In the genomic region with DNA sequence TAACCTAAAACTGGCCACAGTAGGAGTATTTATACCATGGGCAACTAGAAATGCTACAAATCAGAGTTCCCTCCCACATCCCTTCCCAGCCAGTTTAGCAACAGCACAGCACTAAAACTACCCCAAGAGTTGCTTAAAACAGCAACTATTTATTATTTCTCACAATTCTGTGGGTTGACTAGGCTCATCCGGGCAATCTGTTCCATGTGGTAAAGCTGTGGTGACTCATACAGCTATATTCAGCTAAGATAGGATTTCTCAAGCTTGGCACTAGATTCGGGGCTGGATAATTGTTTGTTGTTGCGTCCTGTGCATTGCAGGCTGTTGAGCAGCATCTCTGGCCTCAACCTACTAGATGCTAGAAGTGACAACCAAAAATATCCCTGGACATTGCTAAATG, we compare ENCODE assay signal across 8 cellular contexts. TPM values are rescaled to one million over a fixed set of nuclear protein-coding genes. Genes with fewer than 3 reads are reported as not detected.
DNase-seq lines count a peak whose midpoint lies in the region; ATAC-seq and TF ChIP-seq lines count a peak whose summit lies in the region.

No MANE protein-coding gene starts in this region.

- POLR2A ChIA-PET in activated CD4-positive, alpha-beta memory T cell treated with anti-CD3 and anti-CD28 coated beads for 36 hours (lab: Charles Lee), result interaction anchor here (0.9 to 2.7 kb wide), 8 partner anchors 8 to 97 kb away, joined by 3 to 18 read pairs (median 5); no protein-coding TSS in a partner anchor

- no peak overlapping the region for H3K4me2 ChIP-seq in MM.1S (ENCODE audit: low read depth, low read length)

- ATAC-seq in left ventricle myocardium superior (peak; percentile 69), aorta (ENCODE audit: low FRiP score) (peak; percentile 52)

- H4K20me1 ChIP-seq in MM.1S (ENCODE audit: insufficient read depth, low read length), result no peaks in the 10 kb centered on the region

- H3K27me3 ChIP-seq in aorta (ENCODE audit: control insufficient read depth in 1 of 2, insufficient read depth in 2 of 2, low read length in 1 of 2) (no peaks in the 10 kb centered on the region), MM.1S (replicated peaks; ENCODE audit: insufficient read depth, low read length) (no peaks in the 10 kb centered on the region)

- H3K9me2 ChIP-seq in MM.1S (replicated peaks; ENCODE audit: insufficient read depth, low read length), result no peaks in the 10 kb centered on the region

- H3K36me3 ChIP-seq in aorta (ENCODE audit: control insufficient read depth in 1 of 2, insufficient read depth in 2 of 2, low read length in 1 of 2) (no peaks in the 10 kb centered on the region), MM.1S (replicated peaks; ENCODE audit: insufficient read depth, low read length) (no peaks in the 10 kb centered on the region)

- H3K36me3 Mint-ChIP-seq in activated CD4-positive, alpha-beta memory T cell treated with anti-CD3 and anti-CD28 coated beads for 36 hours, result peaks cover under 1% of the 10 kb centered on the region
- H3K36me3 Mint-ChIP-seq in nephron progenitor cell (ENCODE audit: low read depth), result no peaks in the 10 kb centered on the region

- H3K4me1 ChIP-seq in aorta (ENCODE audit: control insufficient read depth in 1 of 2, insufficient read depth in 2 of 2, low read length in 2 of 2) (peaks cover 0 to 2% of the 10 kb centered on the region in 2 donors), MM.1S (ENCODE audit: low read length) (peaks cover 9% of the 10 kb centered on the region)

- no peak overlapping the region for H2AFZ ChIP-seq in MM.1S (ENCODE audit: low read length)

- no peaks in the 10 kb centered on the region for H3K9me3 ChIP-seq in aorta (ENCODE audit: control insufficient read depth, low read length)
- H3K9me3 ChIP-seq in MM.1S (replicated peaks; ENCODE audit: insufficient read depth, low read length), result no peaks in the 10 kb centered on the region

- peak overlapping the region; percentile 14 for H3K4me3 Mint-ChIP-seq in activated CD4-positive, alpha-beta memory T cell treated with anti-CD3 and anti-CD28 coated beads for 36 hours
- H3K4me3 Mint-ChIP-seq in nephron progenitor cell, result no peak overlapping the region

- WGBS in aorta, 2 donors, result 20 to 42% methylated on average over 3 of the region's 3 CpGs

- TF ChIP-seq CTCF in nephron progenitor cell (IDR thresholded peaks at IDR 0.05) (no peak), MM.1S (IDR thresholded peaks at IDR 0.05; ENCODE audit: low read length) (no peak)

- CTCF ChIA-PET in activated CD4-positive, alpha-beta memory T cell treated with anti-CD3 and anti-CD28 coated beads for 36 hours (lab: Charles Lee), result interaction anchor here (1.0 to 4.1 kb wide), 12 partner anchors 11 to 249 kb away, joined by 3 to 41 read pairs (median 7); partner anchors contain the start of gene CITED2

- peaks cover 57% of the 10 kb centered on the region for H3K4me1 Mint-ChIP-seq in activated CD4-positive, alpha-beta memory T cell treated with anti-CD3 and anti-CD28 coated beads for 36 hours (ENCODE audit: low read depth)
- no peaks in the 10 kb centered on the region for H3K4me1 Mint-ChIP-seq in nephron progenitor cell

- H3K9ac ChIP-seq in MM.1S (ENCODE audit: low read length), result no peak overlapping the region

- H3K27ac Mint-ChIP-seq in activated CD4-positive, alpha-beta memory T cell treated with anti-CD3 and anti-CD28 coated beads for 36 hours, result peak overlapping the region; percentile 93
- no peak overlapping the region for H3K27ac Mint-ChIP-seq in nephron progenitor cell

- intact Hi-C loops in activated CD4-positive, alpha-beta memory T cell treated with anti-CD3 and anti-CD28 coated beads for 36 hours (cut with micrococcal nuclease), result loop anchor here (1.0 to 5.0 kb wide), 4 partner anchors 26 to 534 kb away; no protein-coding TSS in a partner anchor
- intact Hi-C loops in left ventricle myocardium superior (cut with micrococcal nuclease) (loop anchor here (10.0 kb wide), 1 partner anchor 229 kb away; no protein-coding TSS in a partner anchor), aorta (cut with DNase I) (no loop called here)

- no peaks in the 10 kb centered on the region for H3K79me2 ChIP-seq in MM.1S (ENCODE audit: low read length)

- H3K4me3 ChIP-seq in aorta (ENCODE audit: low read length in 2 of 2) (no peak overlapping the region), MM.1S (ENCODE audit: low read length) (no peak overlapping the region)

- no peaks in the 10 kb centered on the region for H3F3A ChIP-seq in MM.1S (ENCODE audit: insufficient read depth, low read length)

- peak; percentile 34 for DNase-seq in stimulated activated CD4-positive, alpha-beta T cell treated with anti-CD3 and anti-CD28 coated beads, Interleukin-1b, Interleukin-23, amount 100 ng/mL, for 48 hours
- DNase-seq in stimulated activated CD4-positive, alpha-beta T cell treated with anti-CD3 and anti-CD28 coated beads, Interleukin-4, amount 100 ng/mL, for 24 hours, result no peak
- peak; percentile 63 for DNase-seq in activated CD4-positive, alpha-beta memory T cell treated with anti-CD3 and anti-CD28 coated beads for 36 hours
- DNase-seq in left ventricle myocardium superior, result no peak
- DNase-seq in aorta, result peak in 1 of 2 donors; percentile 50
- DNase-seq in cerebellar cortex (ENCODE audit: low spot score), result no peak
- DNase-seq in nephron progenitor cell, result no peak
- no peak for DNase-seq in MM.1S

- peaks cover under 1% of the 10 kb centered on the region for H3K9me3 Mint-ChIP-seq in activated CD4-positive, alpha-beta memory T cell treated with anti-CD3 and anti-CD28 coated beads for 36 hours
- H3K9me3 Mint-ChIP-seq in nephron progenitor cell, result peaks cover 6% of the 10 kb centered on the region

- no peaks in the 10 kb centered on the region for H3K27me3 Mint-ChIP-seq in activated CD4-positive, alpha-beta memory T cell treated with anti-CD3 and anti-CD28 coated beads for 36 hours
- peaks cover 4% of the 10 kb centered on the region for H3K27me3 Mint-ChIP-seq in nephron progenitor cell (ENCODE audit: low read depth, poor library complexity)

- H3K27ac ChIP-seq in aorta (ENCODE audit: low read depth in 1 of 2, low read length in 2 of 2) (no peak overlapping the region), MM.1S (ENCODE audit: low read length) (no peak overlapping the region)

RNA-seq across cellular contexts. Expression of gene HECA, which starts 8.6 kb away (rescaled TPM):
- 10 to 100 TPM; 75.7 to 76.6 TPM for total RNA-seq in activated CD4-positive, alpha-beta memory T cell treated with anti-CD3 and anti-CD28 coated beads for 36 hours
- total RNA-seq in left ventricle myocardium superior (63.3 TPM), aorta (10 to 100 TPM; 47.4 to 53.2 TPM)
- 10 to 100 TPM; 12.4 to 28.7 TPM for polyA plus RNA-seq in aorta

Comparison
In these comparisons a context has a peak if more than half of its experiments do, and no peak if none do; other contexts are left out.
1. DNase-seq: peak in stimulated activated CD4-positive, alpha-beta T cell treated with anti-CD3 and anti-CD28 coated beads, Interleukin-1b, Interleukin-23, amount 100 ng/mL, for 48 hours (single experiment) and activated CD4-positive, alpha-beta memory T cell treated with anti-CD3 and anti-CD28 coated beads for 36 hours (single experiment); none in stimulated activated CD4-positive, alpha-beta T cell treated with anti-CD3 and anti-CD28 coated beads, Interleukin-4, amount 100 ng/mL, for 24 hours (single experiment), left ventricle myocardium superior (single experiment), cerebellar cortex (single experiment), nephron progenitor cell (single experiment) and MM.1S (single experiment).
2. intact Hi-C loops: an anchor here in activated CD4-positive, alpha-beta memory T cell treated with anti-CD3 and anti-CD28 coated beads for 36 hours (1.0 to 5.0 kb wide) and left ventricle myocardium superior (10.0 kb wide); none called in aorta.